Comparison of ENCODE assay signal across 1 cellular context in the genomic region with DNA sequence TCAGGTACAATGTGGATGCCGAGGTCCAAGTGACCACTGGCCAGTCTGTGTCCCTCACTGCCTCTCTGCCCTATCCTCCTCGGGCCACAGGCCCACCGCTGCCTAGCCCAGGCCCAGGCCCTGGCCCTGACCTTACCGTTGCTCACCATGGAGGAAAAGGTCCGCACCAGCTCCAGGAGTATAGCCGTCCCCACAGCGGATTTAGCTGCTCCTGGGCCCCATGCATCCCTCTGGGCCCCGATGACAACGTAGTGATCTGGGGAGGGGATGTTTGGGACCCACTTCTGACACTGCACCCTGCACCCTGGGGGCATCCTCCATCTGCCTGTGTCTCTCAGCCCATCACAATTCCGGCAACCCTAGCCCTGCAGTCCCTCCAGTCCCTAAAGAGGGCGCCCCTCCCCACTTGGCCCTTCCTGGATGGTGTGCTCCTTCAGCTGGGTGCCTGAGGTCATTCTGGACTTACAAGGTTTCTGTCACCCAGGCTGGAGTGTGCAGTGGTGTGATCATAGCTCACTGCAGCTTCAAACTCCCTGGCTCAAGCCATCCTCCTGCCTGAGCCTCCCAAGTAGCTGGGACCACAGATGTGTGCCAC.
TF ChIP-seq lines count a peak whose summit lies in the region.

No MANE protein-coding gene starts in this region.

TF ChIP-seq in H1, 55 proteins besides CTCF, POLR2A, EP300 and RAD21:
- TF ChIP-seq YY1 (IDR thresholded peaks at IDR 0.05; ENCODE audit: low read depth, low read length) (no peak), MAX (IDR thresholded peaks at IDR 0.05) (0 out of 2 replicates have a peak, but pooled peaks have one; percentile 47), CTBP2 (IDR thresholded peaks at IDR 0.05; ENCODE audit: borderline replicate concordance, insufficient read depth, insufficient read length, low read length) (no peak), SIN3A (conservative IDR thresholded peaks at IDR 0.05 in 1 of 2, IDR thresholded peaks at IDR 0.05 in 1 of 2; ENCODE audit: low read depth in 1 of 2, low read length in 2 of 2) (peak in 1 of 2 experiments; percentile 54; a peak in 1 of 4 replicates)
